In the genomic region with DNA sequence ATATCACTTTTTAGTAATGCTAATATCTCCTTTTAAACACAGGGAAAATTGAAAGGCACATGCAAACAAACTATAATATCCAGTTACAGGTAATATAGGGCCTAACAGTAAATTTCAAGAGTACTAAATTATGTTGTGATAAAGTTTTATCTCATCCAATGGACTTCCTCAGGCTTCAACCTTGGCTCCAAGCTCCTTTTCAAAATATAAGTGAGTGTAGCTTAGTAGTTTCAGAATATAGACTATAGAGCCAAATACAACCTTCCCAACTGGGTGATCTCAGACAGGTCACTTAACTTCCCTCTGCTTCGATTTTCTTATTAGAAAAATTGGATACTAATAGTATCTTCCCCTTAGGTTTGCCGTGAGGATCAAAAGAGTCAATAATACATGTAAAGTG, we compare ENCODE assay signal across 16 cellular contexts.
DNase-seq lines count a peak whose midpoint lies in the region; ATAC-seq and TF ChIP-seq lines count a peak whose summit lies in the region.
"Had no signal": no experiment of that assay in that cellular context is flagged by ENCODE, and none has a peak within 500 bp of the region (broad histone marks: within the 10 kb centered on the region; RNA-seq: fewer than 3 reads in every experiment).

No MANE protein-coding gene starts in this region.

- H3F3A ChIP-seq in PC-9 (ENCODE audit: insufficient read depth, low read depth) = peaks cover 5% of the 10 kb centered on the region; the same call in 1 of the 2 replicates

- no peaks in the 10 kb centered on the region for H3K36me3 ChIP-seq in PC-9 (ENCODE audit: low read depth)
- H3K36me3 ChIP-seq in suprapubic skin = no peaks in the 10 kb centered on the region
- H3K36me3 ChIP-seq: BLaER1 treated with 17β-estradiol and CSF1 and Interleukin-3, amounts not matched to agents 10 nM and 100 nM; gastrocnemius medialis had no signal

- no peaks in the 10 kb centered on the region for H3K79me2 ChIP-seq in PC-9 (ENCODE audit: low read depth)

- H3K4me3 Mint-ChIP-seq in endothelial cell (ENCODE audit: unreplicated experiment) (no peak overlapping the region), nephron (no peak overlapping the region)
- H3K4me3 Mint-ChIP-seq in naive thymus-derived CD8-positive, alpha-beta T cell = no peak overlapping the region
- H3K4me3 Mint-ChIP-seq: activated CD8-positive, alpha-beta memory T cell treated with anti-CD3 and anti-CD28 coated beads, Interleukin-2, amount 10 ng/mL, durations not matched to agents 7 days and 5 days; GM23338 had no signal

- TF ChIP-seq CTCF in PC-9 (conservative IDR thresholded peaks at IDR 0.05) (no peak), endothelial cell (IDR thresholded peaks at IDR 0.05; ENCODE audit: unreplicated experiment) (no peak), nephron (IDR thresholded peaks at IDR 0.05; ENCODE audit: unreplicated experiment in 3 of 3) (no peak), suprapubic skin (IDR thresholded peaks at IDR 0.05) (no peak)

- H3K27me3 Mint-ChIP-seq in endothelial cell (ENCODE audit: unreplicated experiment) (no peaks in the 10 kb centered on the region), nephron (ENCODE audit: low read depth) (peaks cover 1% of the 10 kb centered on the region)
- peaks cover 0 to 2% (median 0%) of the 10 kb centered on the region in 5 donors for H3K27me3 Mint-ChIP-seq in naive thymus-derived CD8-positive, alpha-beta T cell
- H3K27me3 Mint-ChIP-seq: activated CD8-positive, alpha-beta memory T cell treated with anti-CD3 and anti-CD28 coated beads, Interleukin-2, amount 10 ng/mL, durations not matched to agents 7 days and 5 days had no signal

- H3K4me3 ChIP-seq in PC-9 = no peak overlapping the region
- H3K4me3 ChIP-seq in suprapubic skin = no peak overlapping the region
- H3K4me3 ChIP-seq: BLaER1 treated with 17β-estradiol and CSF1 and Interleukin-3, amounts not matched to agents 10 nM and 100 nM; gastrocnemius medialis; GM23338 had no signal

- intact Hi-C loops in PC-9 (cut with micrococcal nuclease; ENCODE audit: unreplicated experiment) = loop anchor here (5.0 kb wide), 1 partner anchor 96 kb away; a partner anchor contains a TSS

- H3K36me3 Mint-ChIP-seq in endothelial cell (ENCODE audit: low read depth, unreplicated experiment) = no peaks in the 10 kb centered on the region
- no peaks in the 10 kb centered on the region for H3K36me3 Mint-ChIP-seq in nephron (ENCODE audit: low read depth)
- no peaks in the 10 kb centered on the region for H3K36me3 Mint-ChIP-seq in naive thymus-derived CD8-positive, alpha-beta T cell
- H3K36me3 Mint-ChIP-seq: activated CD8-positive, alpha-beta memory T cell treated with anti-CD3 and anti-CD28 coated beads, Interleukin-2, amount 10 ng/mL, durations not matched to agents 7 days and 5 days had no signal

- peak overlapping the region; percentile 97 for H3K27ac Mint-ChIP-seq in endothelial cell (ENCODE audit: unreplicated experiment)
- peak overlapping the region; percentile 75 to 96 (median 87) for H3K27ac Mint-ChIP-seq in nephron
- no peak overlapping the region for H3K27ac Mint-ChIP-seq in naive thymus-derived CD8-positive, alpha-beta T cell
- H3K27ac Mint-ChIP-seq: activated CD8-positive, alpha-beta memory T cell treated with anti-CD3 and anti-CD28 coated beads, Interleukin-2, amount 10 ng/mL, durations not matched to agents 7 days and 5 days had no signal

- H3K4me1 Mint-ChIP-seq in endothelial cell (ENCODE audit: unreplicated experiment) (peaks cover 20% of the 10 kb centered on the region), nephron (peaks cover 29% of the 10 kb centered on the region)
- no peaks in the 10 kb centered on the region for H3K4me1 Mint-ChIP-seq in naive thymus-derived CD8-positive, alpha-beta T cell
- H3K4me1 Mint-ChIP-seq: activated CD8-positive, alpha-beta memory T cell treated with anti-CD3 and anti-CD28 coated beads, Interleukin-2, amount 10 ng/mL, durations not matched to agents 7 days and 5 days had no signal

- peak overlapping the region; percentile 50 for H3K4me2 ChIP-seq in PC-9
- H3K4me2 ChIP-seq: BLaER1 treated with 17β-estradiol and CSF1 and Interleukin-3, amounts not matched to agents 10 nM and 100 nM; GM23338 had no signal

- no peaks in the 10 kb centered on the region for H3K9me2 ChIP-seq in PC-9 (ENCODE audit: insufficient read depth)

- no peak for TF ChIP-seq EP300 in suprapubic skin (IDR thresholded peaks at IDR 0.05)

- no peaks in the 10 kb centered on the region for H3K27me3 ChIP-seq in PC-9 (ENCODE audit: insufficient read depth, low read depth)
- no peaks in the 10 kb centered on the region for H3K27me3 ChIP-seq in suprapubic skin
- H3K27me3 ChIP-seq: BLaER1 treated with 17β-estradiol and CSF1 and Interleukin-3, amounts not matched to agents 10 nM and 100 nM; gastrocnemius medialis had no signal

- POLR2A ChIA-PET in PC-9 (lab: Charles Lee; ENCODE audit: unreplicated experiment) = interaction anchor here (0.7 kb wide), 1 partner anchor 214 kb away, joined by 4 read pairs; no protein-coding TSS in a partner anchor
- POLR2A ChIA-PET in naive thymus-derived CD8-positive, alpha-beta T cell (lab: Charles Lee) = no interaction called here

- ATAC-seq in naive thymus-derived CD8-positive, alpha-beta T cell = no peak
- no peak for ATAC-seq in HG03095 (IDR thresholded peaks at IDR 0.05; ENCODE audit: unreplicated experiment)
- ATAC-seq: activated CD4-positive, CD25-positive, alpha-beta regulatory T cell treated with anti-CD3 and anti-CD28 coated beads, Interleukin-2, amount 50 U/mL, for 24 hours; activated CD8-positive, alpha-beta memory T cell treated with anti-CD3 and anti-CD28 coated beads, Interleukin-2, amount 10 ng/mL, durations not matched to agents 7 days and 5 days had no signal

- H3K9me3 ChIP-seq in PC-9 (ENCODE audit: insufficient read depth, low read depth) = no peaks in the 10 kb centered on the region
- no peaks in the 10 kb centered on the region for H3K9me3 ChIP-seq in suprapubic skin
- H3K9me3 ChIP-seq: BLaER1 treated with 17β-estradiol and CSF1 and Interleukin-3, amounts not matched to agents 10 nM and 100 nM; gastrocnemius medialis had no signal

- no peaks in the 10 kb centered on the region for H3K9me3 Mint-ChIP-seq in endothelial cell (ENCODE audit: unreplicated experiment)
- H3K9me3 Mint-ChIP-seq in nephron = no peaks in the 10 kb centered on the region
- peaks cover 0 to 3% (median 0%) of the 10 kb centered on the region in 9 donors for H3K9me3 Mint-ChIP-seq in naive thymus-derived CD8-positive, alpha-beta T cell
- H3K9me3 Mint-ChIP-seq: GM23338 had no signal

- no TSS peak for BruUV-seq in PC-9 (replicated peaks; lab: Mats Ljungman, UMichigan)

- WGBS in suprapubic skin = 75% methylated on average over 2 of the region's 2 CpGs

- H3K4me1 ChIP-seq in PC-9 (replicated peaks; ENCODE audit: insufficient read depth) (peaks cover 15% of the 10 kb centered on the region), suprapubic skin (peaks cover 12% of the 10 kb centered on the region)
- H3K4me1 ChIP-seq: BLaER1 treated with 17β-estradiol and CSF1 and Interleukin-3, amounts not matched to agents 10 nM and 100 nM; gastrocnemius medialis had no signal

- DNase-seq in PC-9 (no peak), endothelial cell (ENCODE audit: low spot score) (no peak), suprapubic skin (ENCODE audit: low spot score in 2 of 2) (no peak), NCI-H82 treated with DMSO at 0.1 percent for 48 hours (lab: John Stamatoyannopoulos, UW; ENCODE audit: unreplicated experiment) (no peak)
- DNase-seq in naive thymus-derived CD8-positive, alpha-beta T cell = no peak
- DNase-seq: activated CD8-positive, alpha-beta memory T cell treated with anti-CD3 and anti-CD28 coated beads, Interleukin-2, amount 10 ng/mL, durations not matched to agents 7 days and 5 days; activated effector memory CD4-positive, alpha-beta T cell treated with Interleukin-2 at 50 U/mL for 16 hours; gastrocnemius medialis; NCI-H1436 treated with DMSO at 0.1 percent for 48 hours; Right ventricle myocardium superior; T-helper 2 cell had no signal

- no peaks in the 10 kb centered on the region for H4K20me1 ChIP-seq in PC-9 (ENCODE audit: insufficient read depth)
- H4K20me1 ChIP-seq: BLaER1 treated with 17β-estradiol and CSF1 and Interleukin-3, amounts not matched to agents 10 nM and 100 nM had no signal

- CTCF ChIA-PET in PC-9 (lab: Charles Lee) = no interaction called here

- H2AFZ ChIP-seq in PC-9 = no peak overlapping the region
- H2AFZ ChIP-seq: GM23338 had no signal

- no peak for TF ChIP-seq POLR2A in suprapubic skin (IDR thresholded peaks at IDR 0.05)

- H3K27ac ChIP-seq in PC-9 (no peak overlapping the region), suprapubic skin (peak overlapping the region; percentile 53)
- H3K27ac ChIP-seq: BLaER1 treated with 17β-estradiol and CSF1 and Interleukin-3, amounts not matched to agents 10 nM and 100 nM; gastrocnemius medialis had no signal

Comparison
In these comparisons a context has a peak if more than half of its experiments do, and no peak if none do; other contexts are left out.
1. H3K27ac Mint-ChIP-seq: peak in endothelial cell (single experiment) and nephron (3 of 3); none in naive thymus-derived CD8-positive, alpha-beta T cell (0 of 10).